Comparison of ENCODE assay signal across 25 cellular contexts in the genomic region with DNA sequence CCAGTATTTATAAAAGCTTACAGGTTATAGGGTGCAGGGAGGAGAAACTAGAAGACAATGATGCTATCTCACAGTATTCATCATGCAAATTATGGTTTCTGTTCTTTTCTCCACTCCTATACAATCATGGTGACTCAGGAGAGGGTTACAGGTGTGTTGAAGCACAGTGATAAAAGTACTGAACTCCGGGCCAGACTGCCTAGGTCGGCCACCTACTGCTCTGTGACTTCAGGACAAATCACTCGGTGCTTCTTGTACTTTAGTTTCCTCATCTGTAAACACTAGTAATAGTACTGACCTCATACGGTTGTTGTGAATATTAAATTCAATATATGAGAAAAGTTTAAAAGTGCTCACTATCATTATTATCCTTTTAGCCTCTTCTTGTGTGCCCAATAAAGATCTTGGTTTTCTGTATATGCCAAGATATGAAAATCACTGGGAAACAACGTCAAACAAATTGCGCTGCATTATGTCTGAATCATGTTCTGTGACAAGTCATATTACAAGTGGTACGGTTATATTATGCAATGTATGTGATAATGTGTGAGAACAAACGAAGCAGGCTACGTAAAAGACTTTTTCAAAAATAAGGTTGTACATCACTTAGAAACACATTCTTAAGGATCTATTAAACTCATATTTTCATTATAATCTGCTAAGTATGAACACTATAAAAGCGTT.
DNase-seq lines count a peak whose midpoint lies in the region; ATAC-seq, FAIRE-seq and TF ChIP-seq lines count a peak whose summit lies in the region.
"Had no signal": no experiment of that assay in that cellular context is flagged by ENCODE, and none has a peak within 500 bp of the region (broad histone marks: within the 10 kb centered on the region; RNA-seq: fewer than 3 reads in every experiment).

No MANE protein-coding gene starts in this region.

- H3K79me2 ChIP-seq in endothelial cell of umbilical vein (ENCODE audit: control insufficient read depth, insufficient read depth, low read length) (no peaks in the 10 kb centered on the region), SK-N-SH (ENCODE audit: insufficient read depth) (no peaks in the 10 kb centered on the region)

- no peaks in the 10 kb centered on the region for H3K9me3 ChIP-seq in endothelial cell of umbilical vein (replicated peaks; ENCODE audit: control insufficient read depth, insufficient read depth, low read length)
- H3K9me3 ChIP-seq in SK-N-SH, result no peaks in the 10 kb centered on the region
- H3K9me3 ChIP-seq: ascending aorta had no signal

- H4K20me1 ChIP-seq in endothelial cell of umbilical vein (replicated peaks; ENCODE audit: control insufficient read depth, extremely low read depth, insufficient read depth, low read length) (no peaks in the 10 kb centered on the region), SK-N-SH (ENCODE audit: insufficient read depth) (no peaks in the 10 kb centered on the region)

- H3K4me1 ChIP-seq in endothelial cell of umbilical vein (ENCODE audit: control insufficient read depth, extremely low read depth, insufficient read depth, low read length) (peaks cover 2% of the 10 kb centered on the region), SK-N-SH (ENCODE audit: control insufficient read depth in 1 of 2, insufficient read depth in 2 of 2, low read depth in 1 of 2, low read length in 1 of 2) (peaks cover 0 to 49% of the 10 kb centered on the region in 2 experiments; a peak in 2 of 4 replicates)
- H3K4me1 ChIP-seq: ascending aorta had no signal

- TF ChIP-seq POLR2A in endothelial cell of umbilical vein (IDR thresholded peaks at IDR 0.05; ENCODE audit: low read depth, low read length), result no peak
- no peak for TF ChIP-seq POLR2A in lower leg skin (IDR thresholded peaks at IDR 0.05)

- no peak overlapping the region for H3K9ac ChIP-seq in endothelial cell of umbilical vein (replicated peaks; ENCODE audit: extremely low read depth, insufficient read depth, low read length)
- H3K9ac ChIP-seq in SK-N-SH, result no peak overlapping the region

- H3K27me3 ChIP-seq in endothelial cell of umbilical vein (ENCODE audit: control insufficient read depth in 2 of 2, insufficient read depth in 2 of 2, low read length in 2 of 2) (no peaks in the 10 kb centered on the region), SK-N-SH (ENCODE audit: insufficient read depth) (no peaks in the 10 kb centered on the region)
- H3K27me3 ChIP-seq: ascending aorta had no signal

- H3K27ac ChIP-seq in endothelial cell of umbilical vein (ENCODE audit: insufficient read depth, low read depth, low read length) (no peak overlapping the region), SK-N-SH (ENCODE audit: low read depth in 2 of 2, low read length in 1 of 2) (peak overlapping the region in 1 of 2 experiments; percentile 60; a peak in 2 of 4 replicates)
- H3K27ac ChIP-seq: ascending aorta, WERI-Rb-1 had no signal

- no peak overlapping the region for H3K4me3 ChIP-seq in endothelial cell of umbilical vein (replicated peaks in 1 of 3; ENCODE audit: insufficient read depth in 1 of 3, low read depth in 1 of 3, low read length in 3 of 3)
- H3K4me3 ChIP-seq in lower leg skin (ENCODE audit: low read depth, poor library complexity, severe bottlenecking), result no peak overlapping the region
- no peak overlapping the region for H3K4me3 ChIP-seq in SK-N-SH (ENCODE audit: low read depth in 2 of 2, low read length in 1 of 2)
- H3K4me3 ChIP-seq: ascending aorta had no signal

- H3K9me1 ChIP-seq in endothelial cell of umbilical vein (replicated peaks; ENCODE audit: control insufficient read depth, extremely low read depth, insufficient read depth, low read length), result no peaks in the 10 kb centered on the region

- WGBS in lower leg skin, 2 donors, result 85 to 88% methylated on average over 10 of the region's 10 CpGs
- 91% methylated on average over 10 of the region's 10 CpGs for WGBS in SK-N-SH (ENCODE audit: low lambda C conversion rate)

- no peaks in the 10 kb centered on the region for H3F3A ChIP-seq in SK-N-SH (replicated peaks; ENCODE audit: insufficient read depth)

- TF ChIP-seq CTCF in endothelial cell of umbilical vein (IDR thresholded peaks at IDR 0.05; ENCODE audit: extremely low read depth in 1 of 2, insufficient read depth in 1 of 2, low read depth in 1 of 2, low read length in 2 of 2) (no peak), lower leg skin (IDR thresholded peaks at IDR 0.05) (no peak), SK-N-SH (IDR thresholded peaks at IDR 0.05) (no peak)

- H3K9me2 ChIP-seq in SK-N-SH, result no peaks in the 10 kb centered on the region

- DNase-seq in endothelial cell of umbilical vein (ENCODE audit: low read depth, low spot score) (no peak), lower leg skin (ENCODE audit: low spot score in 2 of 2) (no peak), HTR-8/SVneo (ENCODE audit: insufficient read length, low spot score) (no peak), NCI-H446 (lab: John Stamatoyannopoulos, UW) (no peak), SK-N-SH (no peak)
- DNase-seq: activated CD4-positive, alpha-beta T cell treated with anti-CD3 and anti-CD28 coated beads, Interleukin-2, amount 50 U/mL, for 48 hours; activated naive CD4-positive, alpha-beta T cell treated with anti-CD3 and anti-CD28 coated beads, Interleukin-2, amount 50 U/mL, for 16 hours; CD4-positive, CD25-positive, alpha-beta regulatory T cell; cerebellar nuclear complex; effector memory CD4-positive, alpha-beta T cell; GDM1; H7; head of caudate nucleus; MV-4-11; NCI-H2029 treated with DMSO at 0.1 percent for 48 hours; nucleus accumbens; SHP77; substantia nigra; T-cell; WERI-Rb-1 had no signal

- CTCF ChIA-PET in endothelial cell of umbilical vein (lab: Charles Lee), result no interaction called here
- CTCF ChIA-PET in SK-N-SH (lab: Yijun Ruan, JAX), result no interaction called here

- BruUV-seq in endothelial cell of umbilical vein (replicated peaks; lab: Mats Ljungman, UMichigan), result no TSS peak

- FAIRE-seq in endothelial cell of umbilical vein (lab: Jason Lieb, UNC) (peak; percentile 52), HTR-8/SVneo (lab: Jason Lieb, UNC) (no peak)
- FAIRE-seq: GM12891 had no signal

- H2AFZ ChIP-seq in endothelial cell of umbilical vein (ENCODE audit: low read depth, low read length) (no peak overlapping the region), SK-N-SH (ENCODE audit: low read depth) (no peak overlapping the region)

- intact Hi-C loops in endothelial cell of umbilical vein (cut with micrococcal nuclease) (no loop called here), lower leg skin (cut with DNase I; ENCODE audit: low total_unique reads) (no loop called here)

- no peak for TF ChIP-seq RAD21 in SK-N-SH (IDR thresholded peaks at IDR 0.05; ENCODE audit: low read length)

- H3K4me2 ChIP-seq in endothelial cell of umbilical vein (ENCODE audit: insufficient read depth, low read length) (no peak overlapping the region), SK-N-SH (no peak overlapping the region)

- dilution Hi-C loops in endothelial cell of umbilical vein (cut with MboI; ENCODE audit: extremely low pct_ligation_motif_present, low sequenced_read_pairs), result no loop called here

- ATAC-seq in GM18502 (IDR thresholded peaks at IDR 0.05; ENCODE audit: poor library complexity, unreplicated experiment) (peak; percentile 54), GM19395 (IDR thresholded peaks at IDR 0.05; ENCODE audit: unreplicated experiment) (peak; percentile 64), HG03045 (IDR thresholded peaks at IDR 0.05; ENCODE audit: unreplicated experiment) (peak; percentile 67)
- ATAC-seq: T-cell had no signal

- H3K36me3 ChIP-seq in endothelial cell of umbilical vein (ENCODE audit: control insufficient read depth in 2 of 2, extremely low read depth in 1 of 2, insufficient read depth in 2 of 2, low read length in 2 of 2), result no peaks in the 10 kb centered on the region
- no peaks in the 10 kb centered on the region for H3K36me3 ChIP-seq in SK-N-SH (replicated peaks in 1 of 2; ENCODE audit: control insufficient read depth in 1 of 2, insufficient read depth in 2 of 2, low read length in 1 of 2)
- H3K36me3 ChIP-seq: ascending aorta, WERI-Rb-1 had no signal

- no peak for TF ChIP-seq EP300 in SK-N-SH (IDR thresholded peaks at IDR 0.05; ENCODE audit: borderline replicate concordance in 1 of 2, low read depth in 1 of 2, low read length in 1 of 2)

- POLR2A ChIA-PET in endothelial cell of umbilical vein (lab: Charles Lee) (no interaction called here), SK-N-SH (lab: Yijun Ruan, JAX) (no interaction called here)

TF ChIP-seq in endothelial cell of umbilical vein, 7 proteins besides CTCF, POLR2A, EP300 and RAD21:
- no peak for TF ChIP-seq MYC (IDR thresholded peaks at IDR 0.05; ENCODE audit: low read depth, low read length)
- no peak for TF ChIP-seq MAX (IDR thresholded peaks at IDR 0.05; ENCODE audit: insufficient read depth, insufficient read length)
- no peak for TF ChIP-seq POLR2AphosphoS5 (IDR thresholded peaks at IDR 0.05; ENCODE audit: insufficient read depth, low read depth, low read length)
- TF ChIP-seq JUN (IDR thresholded peaks at IDR 0.05; ENCODE audit: borderline replicate concordance, insufficient read depth, insufficient read length, low read depth), result no peak
- TF ChIP-seq GATA2 (IDR thresholded peaks at IDR 0.05; ENCODE audit: insufficient read depth, insufficient read length, low read depth, low read length), result no peak
- TF ChIP-seq EZH2 (IDR thresholded peaks at IDR 0.05; ENCODE audit: borderline replicate concordance, low read depth, low read length, severe bottlenecking), result no peak
- TF ChIP-seq FOS (IDR thresholded peaks at IDR 0.05; ENCODE audit: borderline replicate concordance, insufficient read depth, low read length), result no peak
TF ChIP-seq in endothelial cell of umbilical vein: peak in this region for 0.

TF ChIP-seq in SK-N-SH, 30 proteins besides CTCF, POLR2A, EP300 and RAD21 (continues in another document):
- TF ChIP-seq CHD2 (IDR thresholded peaks at IDR 0.05; ENCODE audit: low read length, partially characterized antibody), result no peak
- TF ChIP-seq USF2 (IDR thresholded peaks at IDR 0.05; ENCODE audit: borderline replicate concordance, low read depth, low read length), result no peak
- TF ChIP-seq MEF2A (IDR thresholded peaks at IDR 0.05; ENCODE audit: borderline replicate concordance, low read depth), result no peak
- TF ChIP-seq GABPA (IDR thresholded peaks at IDR 0.05; ENCODE audit: low read depth), result no peak
- TF ChIP-seq NFIC (IDR thresholded peaks at IDR 0.05; ENCODE audit: borderline replicate concordance), result no peak
- TF ChIP-seq ELF1 (IDR thresholded peaks at IDR 0.05), result no peak
